8 cellular contexts compared by ENCODE assay signal in the genomic region with DNA sequence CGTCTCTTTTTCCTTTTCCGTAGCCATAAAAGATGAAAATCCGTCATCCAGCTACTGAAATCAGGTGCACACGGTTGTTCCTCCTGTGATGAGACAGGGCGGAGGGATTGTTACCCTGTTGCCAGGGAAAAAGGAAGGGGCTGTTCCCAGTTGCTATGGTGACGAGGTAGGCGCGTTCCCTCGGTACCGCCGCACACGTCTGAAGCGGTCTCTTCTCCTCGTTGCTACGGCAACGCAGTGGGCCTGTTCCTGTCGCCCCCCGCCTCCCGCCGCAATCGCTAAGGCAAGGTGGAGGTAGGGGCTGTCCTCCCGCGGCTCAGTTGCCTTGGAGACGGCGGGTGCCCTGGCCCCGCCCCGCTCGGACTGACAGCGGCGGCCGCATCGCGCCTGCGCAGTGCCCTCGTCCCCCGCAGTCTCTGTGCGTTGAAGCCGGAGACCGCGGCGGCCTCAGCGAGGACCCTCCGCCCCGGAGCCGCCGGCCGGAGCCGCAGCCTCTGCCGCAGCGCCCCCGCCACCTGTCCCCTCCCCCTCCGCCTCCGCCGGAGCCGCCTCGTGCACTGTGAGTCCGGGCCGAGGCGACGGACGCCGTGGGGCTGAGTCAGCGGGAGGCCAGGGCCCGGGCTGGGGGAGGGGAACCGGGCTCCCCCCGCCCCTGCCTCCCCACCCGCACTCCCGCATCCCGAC. TPM values are rescaled to one million over a fixed set of nuclear protein-coding genes. Genes with fewer than 3 reads are reported as not detected.
DNase-seq lines count a peak whose midpoint lies in the region; ATAC-seq, FAIRE-seq and TF ChIP-seq lines count a peak whose summit lies in the region.

TSS of gene MAPRE3 (plus strand) at position 394 of the 684 bp plus-strand sequence. CDS start 51,582 bp downstream, outside the sequence.

- peaks cover 3 to 32% (median 17%) of the 10 kb centered on the region in 6 donors for H3K4me1 ChIP-seq in spleen

- H3K27me3 ChIP-seq in spleen (replicated peaks in 1 of 7): peaks cover 0 to 34% (median 0%) of the 10 kb centered on the region in 7 donors

- H3K27ac ChIP-seq in spleen: peak within 1 kb of the TSS in 7 of 8 donors; percentile 27 to 82 (median 68)

- peak within 1 kb of the TSS; percentile 27 for H3K27ac Mint-ChIP-seq in central memory CD8-positive, alpha-beta T cell (ENCODE audit: low read depth)

- H3K9me3 Mint-ChIP-seq in central memory CD8-positive, alpha-beta T cell: no peaks in the 10 kb centered on the region

- H3K4me1 Mint-ChIP-seq in central memory CD8-positive, alpha-beta T cell: peaks cover 23% of the 10 kb centered on the region

- intact Hi-C loops in spleen (cut with DNase I; ENCODE audit: low total_unique reads): no loop called here

- peak; percentile 18 for FAIRE-seq in GM18507 (lab: Jason Lieb, UNC)

- peak; percentile 88 for DNase-seq in GM18507 (ENCODE audit: extremely low spot score, insufficient read length, low read depth)
- DNase-seq in NCI-H226: peak; percentile 67
- peak; percentile 87 for DNase-seq in activated CD4-positive, CD25-positive, alpha-beta regulatory T cell treated with anti-CD3 and anti-CD28 coated beads, Interleukin-2, amount 50 U/mL, for 72 hours
- peak; percentile 70 to 75 for DNase-seq in central memory CD8-positive, alpha-beta T cell (ENCODE audit: low spot score in 2 of 2)
- peak; percentile 56 for DNase-seq in iris pigment epithelial cell (ENCODE audit: low read depth)
- DNase-seq in spleen: peak; percentile 95
- no peak for DNase-seq in NK-92 treated with Interleukin-12 subunit alpha and Interleukin-12 subunit beta, amount 100 ng/mL, for 24 hours (lab: John Stamatoyannopoulos, UW)

- no peak for TF ChIP-seq CTCF in spleen (IDR thresholded peaks at IDR 0.05 in 8 of 11, conservative IDR thresholded peaks at IDR 0.05 in 3 of 11)

- peak; percentile 66 for ATAC-seq in HG03103 (IDR thresholded peaks at IDR 0.05; ENCODE audit: low read depth, unreplicated experiment)
- ATAC-seq in central memory CD8-positive, alpha-beta T cell (replicated peaks; ENCODE audit: extremely low read depth, poor library complexity, severe bottlenecking): peak; percentile 86

- peaks cover 6% of the 10 kb centered on the region for H3K36me3 Mint-ChIP-seq in central memory CD8-positive, alpha-beta T cell (ENCODE audit: insufficient read depth)

- H3K36me3 ChIP-seq in spleen: no peaks in the 10 kb centered on the region

- WGBS in spleen, 5 donors: 0 to 1% (median 1%) methylated on average over 21 to 68 of the region's 69 CpGs

- no peaks in the 10 kb centered on the region for H3K9me3 ChIP-seq in spleen

- TF ChIP-seq POLR2A in spleen (IDR thresholded peaks at IDR 0.05): no peak

- peak within 1 kb of the TSS; percentile 78 to 97 (median 94) for H3K4me3 ChIP-seq in spleen

- peak within 1 kb of the TSS; percentile 66 for H3K4me3 Mint-ChIP-seq in central memory CD8-positive, alpha-beta T cell

- H3K27me3 Mint-ChIP-seq in central memory CD8-positive, alpha-beta T cell: peaks cover 22% of the 10 kb centered on the region

RNA-seq across cellular contexts. Expression of gene MAPRE3, which starts in this region (rescaled TPM):
- 10 to 100 TPM in 6 of 7 donors, 1 to 10 TPM in 1; 10.0 to 17.9 (median 11.9) TPM for total RNA-seq in spleen
- 10 to 100 TPM in 1 of 3 donors, 1 to 10 TPM in 2; 5.2 to 14.0 (median 6.7) TPM for polyA plus RNA-seq in spleen
